ENCODE assay signal across 14 cellular contexts in genomic region chr19:7787141-7787540, GRCh38. TPM values are rescaled to one million over a fixed set of nuclear protein-coding genes. Genes with fewer than 3 reads are reported as not detected.
DNase-seq lines count a peak whose midpoint lies in the region; ATAC-seq and TF ChIP-seq lines count a peak whose summit lies in the region.
"Had no signal": no experiment of that assay in that cellular context is flagged by ENCODE, and none has a peak within 500 bp of the region (broad histone marks: within the 10 kb centered on the region; RNA-seq: fewer than 3 reads in every experiment).

No MANE protein-coding gene starts in this region.

- H3K4me3 ChIP-seq in adrenal gland (peak overlapping the region in 2 of 4 donors; percentile 16 to 43), right cardiac atrium (ENCODE audit: low read length) (no peak overlapping the region), neural progenitor cell (no peak overlapping the region)

- H3K9me3 Mint-ChIP-seq in neural progenitor cell, result peaks cover 7% of the 10 kb centered on the region

- TF ChIP-seq POLR2A in adrenal gland (IDR thresholded peaks at IDR 0.05), result peak in 1 of 2 donors; percentile 84

- H3K27ac Mint-ChIP-seq in neural progenitor cell, result no peak overlapping the region
- H3K27ac Mint-ChIP-seq: activated T-helper 1 cell treated with anti-CD3 and anti-CD28 coated beads, Interleukin-12 subunit alpha, Interleukin-12 subunit beta, Interleukin-2, Interleukin-4 antibody, amounts not matched to agents 30 ng/mL and 10 ng/mL and 1 ng/mL, durations not matched to agents 14 hours and 24 hours and 36 hours had no signal

- no peaks in the 10 kb centered on the region for H3K4me1 Mint-ChIP-seq in neural progenitor cell

- H3K36me3 ChIP-seq in adrenal gland (replicated peaks in 1 of 2) (no peaks in the 10 kb centered on the region), neural progenitor cell (no peaks in the 10 kb centered on the region)

- peak overlapping the region in 3 of 5 donors; percentile 73 to 87 (median 80) for H3K27ac ChIP-seq in adrenal gland
- H3K27ac ChIP-seq in right cardiac atrium (ENCODE audit: low read length), result no peak overlapping the region
- H3K27ac ChIP-seq in neural progenitor cell, result no peak overlapping the region

- intact Hi-C loops in adrenal gland (cut with DNase I) (no loop called here), right cardiac atrium (cut with DNase I) (no loop called here), posterior vena cava (cut with DNase I) (no loop called here)

- H3K27me3 Mint-ChIP-seq in neural progenitor cell (ENCODE audit: insufficient read depth, low read depth), result peaks cover 53% of the 10 kb centered on the region

- in situ Hi-C loops in G401 (cut with HindIII; ENCODE audit: low sequenced_read_pairs), result no loop called here

- peak overlapping the region; percentile 64 for H3K4me2 ChIP-seq in neural progenitor cell

- H3K9ac ChIP-seq in neural progenitor cell, result no peak overlapping the region

- no peaks in the 10 kb centered on the region for H3K36me3 Mint-ChIP-seq in neural progenitor cell

- H2AFZ ChIP-seq in neural progenitor cell (replicated peaks), result no peak overlapping the region

- no peaks in the 10 kb centered on the region for H3K9me3 ChIP-seq in adrenal gland (replicated peaks in 1 of 3)
- no peaks in the 10 kb centered on the region for H3K9me3 ChIP-seq in right cardiac atrium (ENCODE audit: control insufficient read depth, low read length)
- H3K9me3 ChIP-seq in neural progenitor cell (ENCODE audit: low read depth), result no peaks in the 10 kb centered on the region

- DNase-seq in G401 (ENCODE audit: low spot score) (peak; percentile 95), adrenal gland (peak; percentile 86 to 92 (median 91)), right cardiac atrium (peak in 1 of 3 donors; percentile 32), neural progenitor cell (ENCODE audit: low spot score) (no peak), hepatic stellate cell (ENCODE audit: low spot score) (no peak), posterior vena cava (ENCODE audit: low spot score) (no peak), OCI-M2 (lab: John Stamatoyannopoulos, UW; ENCODE audit: unreplicated experiment) (no peak)
- DNase-seq: KBM-7; NCI-H146; NCI-H524; stimulated activated CD4-positive, alpha-beta T cell treated with anti-CD3 and anti-CD28 coated beads, Interleukin-4, amount 100 ng/mL, for 1 hour had no signal

- WGBS in adrenal gland, 4 donors, result 7 to 10% (median 8%) methylated on average over 3 to 10 of the region's 10 CpGs
- 16% methylated on average over 10 of the region's 10 CpGs for WGBS in right cardiac atrium

- H4K20me1 ChIP-seq in neural progenitor cell (ENCODE audit: low read depth), result peaks cover 16% of the 10 kb centered on the region

- H3K27me3 ChIP-seq in adrenal gland (no peaks in the 10 kb centered on the region), right cardiac atrium (ENCODE audit: control insufficient read depth, insufficient read depth) (no peaks in the 10 kb centered on the region), neural progenitor cell (peaks cover 97% of the 10 kb centered on the region)

- peak overlapping the region; percentile 71 for H3K4me3 Mint-ChIP-seq in neural progenitor cell
- H3K4me3 Mint-ChIP-seq: activated T-helper 1 cell treated with anti-CD3 and anti-CD28 coated beads, Interleukin-12 subunit alpha, Interleukin-12 subunit beta, Interleukin-2, Interleukin-4 antibody, amounts not matched to agents 30 ng/mL and 10 ng/mL and 1 ng/mL, durations not matched to agents 14 hours and 24 hours and 36 hours had no signal

- no peaks in the 10 kb centered on the region for H3K79me2 ChIP-seq in neural progenitor cell (ENCODE audit: low read depth)

- peaks cover 10% of the 10 kb centered on the region for H3F3A ChIP-seq in neural progenitor cell (ENCODE audit: low read depth)

- TF ChIP-seq CTCF in adrenal gland (IDR thresholded peaks at IDR 0.05) (no peak), neural progenitor cell (IDR thresholded peaks at IDR 0.05) (no peak)

- ATAC-seq in right cardiac atrium (peak; percentile 55 to 59), GM21526 (IDR thresholded peaks at IDR 0.05; ENCODE audit: low FRiP score, unreplicated experiment) (no peak)

- H3K4me1 ChIP-seq in adrenal gland (replicated peaks in 1 of 2), result peaks cover 7 to 24% of the 10 kb centered on the region in 2 donors
- H3K4me1 ChIP-seq in right cardiac atrium (ENCODE audit: control insufficient read depth, insufficient read depth, low read length), result no peaks in the 10 kb centered on the region
- H3K4me1 ChIP-seq in neural progenitor cell, result peaks cover 5% of the 10 kb centered on the region

RNA-seq across cellular contexts. Expression of gene CLEC4M, which starts 24.1 kb away (rescaled TPM):
- not detected in 2 replicates for total RNA-seq in G401 (2014; rRNA removed; shearing (Covaris generic))
- total RNA-seq in adrenal gland (1 to 10 TPM in 3 of 8 donors, under 1 TPM in 4, not detected in 1; 0.37 to 7.8 (median 0.98) TPM), right cardiac atrium (not detected), neural progenitor cell (ENCODE audit: low replicate concordance) (not detected in 2 replicates), posterior vena cava (under 1 TPM in 1 of 2 donors, not detected in 1; 0.38 TPM)
- polyA plus RNA-seq in adrenal gland (1 to 10 TPM in 1 of 3 donors, under 1 TPM in 2; 0.67 to 3.9 (median 0.88) TPM), right cardiac atrium (not detected)
- total RNA-seq: activated T-helper 1 cell treated with anti-CD3 and anti-CD28 coated beads, Interleukin-12 subunit alpha, Interleukin-12 subunit beta, Interleukin-2, Interleukin-4 antibody, amounts not matched to agents 30 ng/mL and 10 ng/mL and 1 ng/mL, durations not matched to agents 14 hours and 24 hours and 36 hours; mucosa of gallbladder had no signal

RNA-seq across cellular contexts. Expression of gene CD209, which starts 39.8 kb away (rescaled TPM):
- not detected in 2 replicates for total RNA-seq in G401 (2014; rRNA removed; shearing (Covaris generic))
- total RNA-seq in adrenal gland (10 to 100 TPM; 12.7 to 50.6 (median 20.4) TPM), right cardiac atrium (10 to 100 TPM in 1 of 4 donors, 1 to 10 TPM in 3; 3.7 to 10.7 (median 9.1) TPM), neural progenitor cell (ENCODE audit: low replicate concordance) (not detected in 2 replicates), posterior vena cava (10 to 100 TPM; 13.4 to 23.0 TPM)
- polyA plus RNA-seq in adrenal gland (1 to 10 TPM; 3.0 to 9.8 (median 3.1) TPM), right cardiac atrium (0.68 TPM)
- total RNA-seq: activated T-helper 1 cell treated with anti-CD3 and anti-CD28 coated beads, Interleukin-12 subunit alpha, Interleukin-12 subunit beta, Interleukin-2, Interleukin-4 antibody, amounts not matched to agents 30 ng/mL and 10 ng/mL and 1 ng/mL, durations not matched to agents 14 hours and 24 hours and 36 hours had no signal

RNA-seq across cellular contexts. Expression of gene EVI5L, which starts 42.9 kb away (rescaled TPM):
- 19.0 and 24.5 TPM in 2 replicates for total RNA-seq in G401 (2014; rRNA removed; shearing (Covaris generic))
- 10 to 100 TPM; 12.7 to 22.2 (median 20.7) TPM for total RNA-seq in adrenal gland
- polyA plus RNA-seq in adrenal gland, result 10 to 100 TPM in 2 of 3 donors, 1 to 10 TPM in 1; 9.5 to 20.8 (median 14.9) TPM
- 10 to 100 TPM; 17.7 to 20.5 (median 18.6) TPM for total RNA-seq in right cardiac atrium
- polyA plus RNA-seq in right cardiac atrium, result 22.2 TPM
- 4.1 and 13.5 TPM in 2 replicates for total RNA-seq in neural progenitor cell (ENCODE audit: low replicate concordance)
- 10 to 100 TPM; 14.9 to 16.0 TPM for total RNA-seq in posterior vena cava

RNA-seq across cellular contexts. Expression of gene CLEC4G, which starts 55.2 kb away (rescaled TPM):
- total RNA-seq in G401 (2014; rRNA removed; shearing (Covaris generic)), result not detected in 2 replicates
- total RNA-seq in adrenal gland (1 to 10 TPM in 1 of 8 donors, under 1 TPM in 4, not detected in 3; 0.54 to 1.5 (median 0.83) TPM), right cardiac atrium (1 to 10 TPM in 2 of 4 donors, under 1 TPM in 2; 0.54 to 1.6 (median 1.1) TPM), neural progenitor cell (ENCODE audit: low replicate concordance) (not detected in 2 replicates), posterior vena cava (1 to 10 TPM; 2.2 to 6.6 TPM)
- polyA plus RNA-seq in adrenal gland (1 to 10 TPM in 2 of 3 donors, under 1 TPM in 1; 0.26 to 2.2 (median 1.8) TPM), right cardiac atrium (0.32 TPM)
- total RNA-seq: activated T-helper 1 cell treated with anti-CD3 and anti-CD28 coated beads, Interleukin-12 subunit alpha, Interleukin-12 subunit beta, Interleukin-2, Interleukin-4 antibody, amounts not matched to agents 30 ng/mL and 10 ng/mL and 1 ng/mL, durations not matched to agents 14 hours and 24 hours and 36 hours had no signal

Comparison
In these comparisons a context has a peak if more than half of its experiments do, and no peak if none do; other contexts are left out.
1. DNase-seq: peak in G401 (single experiment) and adrenal gland (7 of 7); none in neural progenitor cell (single experiment), hepatic stellate cell (single experiment), posterior vena cava (single experiment) and OCI-M2 (single experiment).
2. H3K27ac ChIP-seq: peak in adrenal gland (3 of 5); none in right cardiac atrium (single experiment) and neural progenitor cell (single experiment).